In genomic region chr1:30068787-30069472, GRCh38 we compare ENCODE assay signal across 25 cellular contexts.
A peak's percentile ranks its signal among the peaks of the same experiment; 100 is the strongest.
DNase-seq lines count a peak whose midpoint lies in the region; ATAC-seq and TF ChIP-seq lines count a peak whose summit lies in the region.
"Had no signal": no experiment of that assay in that cellular context is flagged by ENCODE, and none has a peak within 500 bp of the region (broad histone marks: within the 10 kb centered on the region; RNA-seq: fewer than 3 reads in every experiment).

No MANE protein-coding gene starts in this region.

- no peak overlapping the region for H3K27ac ChIP-seq in foreskin keratinocyte
- H3K27ac ChIP-seq: 22Rv1, C4-2B had no signal

- no peaks in the 10 kb centered on the region for H3K4me1 Mint-ChIP-seq in activated naive CD4-positive, alpha-beta T cell treated with anti-CD3 and anti-CD28 coated beads, Interleukin-2, amount 10 ng/mL, durations not matched to agents 7 days and 5 days
- no peaks in the 10 kb centered on the region for H3K4me1 Mint-ChIP-seq in activated CD8-positive, alpha-beta memory T cell treated with anti-CD3 and anti-CD28 coated beads, Interleukin-2, amount 10 ng/mL, durations not matched to agents 7 days and 5 days
- H3K4me1 Mint-ChIP-seq: B cell had no signal

- CTCF ChIA-PET in activated naive CD4-positive, alpha-beta T cell treated with anti-CD3 and anti-CD28 coated beads, Interleukin-2, amount 10 ng/mL, durations not matched to agents 7 days and 5 days (lab: Charles Lee): no interaction called here
- CTCF ChIA-PET in activated CD8-positive, alpha-beta memory T cell treated with anti-CD3 and anti-CD28 coated beads, Interleukin-2, amount 10 ng/mL, durations not matched to agents 7 days and 5 days (lab: Charles Lee): no interaction called here

- no peaks in the 10 kb centered on the region for H3K36me3 Mint-ChIP-seq in activated naive CD4-positive, alpha-beta T cell treated with anti-CD3 and anti-CD28 coated beads, Interleukin-2, amount 10 ng/mL, durations not matched to agents 7 days and 5 days
- no peaks in the 10 kb centered on the region for H3K36me3 Mint-ChIP-seq in activated CD8-positive, alpha-beta memory T cell treated with anti-CD3 and anti-CD28 coated beads, Interleukin-2, amount 10 ng/mL, durations not matched to agents 7 days and 5 days
- H3K36me3 Mint-ChIP-seq: CD8-positive, alpha-beta T cell had no signal

- H3K27ac Mint-ChIP-seq in activated naive CD4-positive, alpha-beta T cell treated with anti-CD3 and anti-CD28 coated beads, Interleukin-2, amount 10 ng/mL, durations not matched to agents 7 days and 5 days: no peak overlapping the region
- no peak overlapping the region for H3K27ac Mint-ChIP-seq in activated CD8-positive, alpha-beta memory T cell treated with anti-CD3 and anti-CD28 coated beads, Interleukin-2, amount 10 ng/mL, durations not matched to agents 7 days and 5 days
- H3K27ac Mint-ChIP-seq: B cell; CD8-positive, alpha-beta T cell; GM23338 had no signal

- no peak overlapping the region for H3K4me3 Mint-ChIP-seq in activated naive CD4-positive, alpha-beta T cell treated with anti-CD3 and anti-CD28 coated beads, Interleukin-2, amount 10 ng/mL, durations not matched to agents 7 days and 5 days
- no peak overlapping the region for H3K4me3 Mint-ChIP-seq in activated CD8-positive, alpha-beta memory T cell treated with anti-CD3 and anti-CD28 coated beads, Interleukin-2, amount 10 ng/mL, durations not matched to agents 7 days and 5 days
- H3K4me3 Mint-ChIP-seq: B cell; CD8-positive, alpha-beta T cell; GM23338 had no signal

- H3K9me3 Mint-ChIP-seq in activated naive CD4-positive, alpha-beta T cell treated with anti-CD3 and anti-CD28 coated beads, Interleukin-2, amount 10 ng/mL, durations not matched to agents 7 days and 5 days: no peaks in the 10 kb centered on the region
- H3K9me3 Mint-ChIP-seq in activated CD8-positive, alpha-beta memory T cell treated with anti-CD3 and anti-CD28 coated beads, Interleukin-2, amount 10 ng/mL, durations not matched to agents 7 days and 5 days (ENCODE audit: low read depth): no peaks in the 10 kb centered on the region
- H3K9me3 Mint-ChIP-seq: CD8-positive, alpha-beta T cell; GM23338 had no signal

- ATAC-seq in foreskin keratinocyte: peak; percentile 37
- no peak for ATAC-seq in GM21360 (IDR thresholded peaks at IDR 0.05; ENCODE audit: unreplicated experiment)
- ATAC-seq in activated CD8-positive, alpha-beta memory T cell treated with anti-CD3 and anti-CD28 coated beads, Interleukin-2, amount 10 ng/mL, durations not matched to agents 7 days and 5 days: no peak
- ATAC-seq: CD8-positive, alpha-beta T cell; GM12878; GM23338; Panc1 had no signal

- no peak for TF ChIP-seq CTCF in foreskin keratinocyte (conservative IDR thresholded peaks at IDR 0.05)

- no peaks in the 10 kb centered on the region for H3K27me3 Mint-ChIP-seq in activated naive CD4-positive, alpha-beta T cell treated with anti-CD3 and anti-CD28 coated beads, Interleukin-2, amount 10 ng/mL, durations not matched to agents 7 days and 5 days
- H3K27me3 Mint-ChIP-seq in activated CD8-positive, alpha-beta memory T cell treated with anti-CD3 and anti-CD28 coated beads, Interleukin-2, amount 10 ng/mL, durations not matched to agents 7 days and 5 days: no peaks in the 10 kb centered on the region

- H3K4me1 ChIP-seq in foreskin keratinocyte: no peaks in the 10 kb centered on the region
- H3K4me1 ChIP-seq: Caco-2 had no signal

- H3K27me3 ChIP-seq in foreskin keratinocyte: no peaks in the 10 kb centered on the region

- peak; percentile 9 for DNase-seq in activated naive CD4-positive, alpha-beta T cell treated with anti-CD3 and anti-CD28 coated beads, Interleukin-2, amount 10 ng/mL, durations not matched to agents 7 days and 5 days
- DNase-seq in activated naive CD4-positive, alpha-beta T cell (lab: John Stamatoyannopoulos, UW): no peak
- DNase-seq in SW480 (ENCODE audit: low spot score): peak; percentile 34
- DNase-seq in foreskin keratinocyte: peak; percentile 16 to 45
- DNase-seq in MV-4-11 (lab: John Stamatoyannopoulos, UW): no peak
- DNase-seq in activated CD8-positive, alpha-beta memory T cell treated with anti-CD3 and anti-CD28 coated beads, Interleukin-2, amount 10 ng/mL, durations not matched to agents 7 days and 5 days: no peak
- DNase-seq: Caco-2; CD8-positive, alpha-beta T cell; DMS 273 treated with DMSO at 0.1 percent for 48 hours; DMS79; EL; GDM1; NCI-H1092 treated with DMSO at 0.1 percent for 48 hours; NCI-H146; NCI-H1930; NCI-H2107; NCI-H524; SK-N-SH had no signal

Comparison
In these comparisons a context has a peak if more than half of its experiments do, and no peak if none do; other contexts are left out.
1. DNase-seq: peak in activated naive CD4-positive, alpha-beta T cell treated with anti-CD3 and anti-CD28 coated beads, Interleukin-2, amount 10 ng/mL, durations not matched to agents 7 days and 5 days (single experiment), SW480 (single experiment) and foreskin keratinocyte (2 of 2); none in activated naive CD4-positive, alpha-beta T cell (0 of 4), MV-4-11 (single experiment) and activated CD8-positive, alpha-beta memory T cell treated with anti-CD3 and anti-CD28 coated beads, Interleukin-2, amount 10 ng/mL, durations not matched to agents 7 days and 5 days (single experiment).